ENCODE assay signal across 1 cellular context in genomic region chr5:122846051-122846567, GRCh38.
A peak's percentile ranks its signal among the peaks of the same experiment; 100 is the strongest.
TF ChIP-seq lines count a peak whose summit lies in the region.

No MANE protein-coding gene starts in this region.

TF ChIP-seq in HepG2, 621 proteins besides CTCF, POLR2A, EP300 and RAD21 (continued from another document and continues in another):
- TF ChIP-seq ZHX1 (CRISPR knock-in tag; IDR thresholded peaks at IDR 0.05; ENCODE audit: low read depth) (no peak), MAF1 (CRISPR knock-in tag; IDR thresholded peaks at IDR 0.05; ENCODE audit: borderline replicate concordance) (no peak), ZNF530 (CRISPR knock-in tag; IDR thresholded peaks at IDR 0.05; ENCODE audit: low read depth) (no peak), ZNF652 (CRISPR knock-in tag; IDR thresholded peaks at IDR 0.05; ENCODE audit: borderline replicate concordance, low read depth) (no peak), ZSCAN29 (CRISPR knock-in tag; conservative IDR thresholded peaks at IDR 0.05) (no peak), MYC (CRISPR knock-in tag; IDR thresholded peaks at IDR 0.05; ENCODE audit: borderline replicate concordance) (0 out of 2 replicates have a peak, but pooled peaks have one; percentile 9), MIER3 (CRISPR knock-in tag; IDR thresholded peaks at IDR 0.05; ENCODE audit: borderline replicate concordance) (no peak), DDIT3 (CRISPR knock-in tag; IDR thresholded peaks at IDR 0.05) (no peak), ZNF816 (CRISPR knock-in tag; IDR thresholded peaks at IDR 0.05; ENCODE audit: borderline replicate concordance) (0 out of 2 replicates have a peak, but pooled peaks have one; percentile 59), ZNF335 (CRISPR knock-in tag; IDR thresholded peaks at IDR 0.05) (no peak), ZNF383 (CRISPR knock-in tag; IDR thresholded peaks at IDR 0.05; ENCODE audit: borderline replicate concordance) (no peak), TCF12 (IDR thresholded peaks at IDR 0.05) (no peak), TCF12 (CRISPR knock-in tag; IDR thresholded peaks at IDR 0.05) (no peak), BRD4 (CRISPR knock-in tag; IDR thresholded peaks at IDR 0.05) (no peak), ZNF605 (CRISPR knock-in tag; IDR thresholded peaks at IDR 0.05) (no peak), ZNF501 (CRISPR knock-in tag; IDR thresholded peaks at IDR 0.05) (no peak), TAF1 (CRISPR knock-in tag; IDR thresholded peaks at IDR 0.05) (no peak), NR3C1 (CRISPR knock-in tag; IDR thresholded peaks at IDR 0.05) (no peak), AFF4 (CRISPR knock-in tag; IDR thresholded peaks at IDR 0.05) (no peak), ZNF430 (CRISPR knock-in tag; IDR thresholded peaks at IDR 0.05) (0 out of 2 replicates have a peak, but pooled peaks have one; percentile 37), ZFAT (CRISPR knock-in tag; conservative IDR thresholded peaks at IDR 0.05) (peak; percentile 92), ZNF274 (CRISPR knock-in tag; IDR thresholded peaks at IDR 0.05) (no peak), THAP8 (CRISPR knock-in tag; IDR thresholded peaks at IDR 0.05; ENCODE audit: borderline replicate concordance) (no peak), TBL1XR1 (IDR thresholded peaks at IDR 0.05; ENCODE audit: borderline replicate concordance, low read length, partially characterized antibody) (no peak), CEBPB (IDR thresholded peaks at IDR 0.05; ENCODE audit: borderline replicate concordance, low read depth, low read length) (peak; percentile 72), ZNF136 (CRISPR knock-in tag; IDR thresholded peaks at IDR 0.05; ENCODE audit: low read depth) (no peak), SP140L (CRISPR knock-in tag; IDR thresholded peaks at IDR 0.05; ENCODE audit: borderline replicate concordance) (no peak), ZNF577 (CRISPR knock-in tag; IDR thresholded peaks at IDR 0.05; ENCODE audit: borderline replicate concordance, low read depth) (no peak), ELK4 (CRISPR knock-in tag; IDR thresholded peaks at IDR 0.05; ENCODE audit: borderline replicate concordance) (no peak), ZZZ3 (CRISPR knock-in tag; IDR thresholded peaks at IDR 0.05; ENCODE audit: borderline replicate concordance) (no peak), ZNF138 (CRISPR knock-in tag; IDR thresholded peaks at IDR 0.05; ENCODE audit: low read depth) (no peak), ZNF557 (CRISPR knock-in tag; IDR thresholded peaks at IDR 0.05) (no peak), KLF12 (CRISPR knock-in tag; IDR thresholded peaks at IDR 0.05; ENCODE audit: borderline replicate concordance) (no peak), PHF21A (CRISPR knock-in tag; IDR thresholded peaks at IDR 0.05) (no peak; the same call in 1 of the 2 replicates), ZNF629 (CRISPR knock-in tag; conservative IDR thresholded peaks at IDR 0.05) (no peak), ZFP82 (CRISPR knock-in tag; IDR thresholded peaks at IDR 0.05; ENCODE audit: borderline replicate concordance) (no peak), ZNF646 (CRISPR knock-in tag; IDR thresholded peaks at IDR 0.05) (no peak), SIN3A (IDR thresholded peaks at IDR 0.05; ENCODE audit: borderline replicate concordance, low read depth, low read length) (no peak; the same call in 1 of the 2 replicates), ZNF281 (CRISPR knock-in tag; IDR thresholded peaks at IDR 0.05; ENCODE audit: borderline replicate concordance) (no peak), RFX3 (CRISPR knock-in tag; IDR thresholded peaks at IDR 0.05) (no peak), ZSCAN20 (CRISPR knock-in tag; IDR thresholded peaks at IDR 0.05; ENCODE audit: borderline replicate concordance) (no peak), ZNF709 (CRISPR knock-in tag; IDR thresholded peaks at IDR 0.05) (no peak), ISL2 (CRISPR knock-in tag; IDR thresholded peaks at IDR 0.05) (no peak), RARA (CRISPR knock-in tag; IDR thresholded peaks at IDR 0.05) (peak; percentile 47), ZBTB20 (CRISPR knock-in tag; IDR thresholded peaks at IDR 0.05; ENCODE audit: borderline replicate concordance, low read depth) (no peak), ZNF703 (CRISPR knock-in tag; IDR thresholded peaks at IDR 0.05; ENCODE audit: borderline replicate concordance) (no peak), NCOA2 (CRISPR knock-in tag; IDR thresholded peaks at IDR 0.05) (no peak; the same call in 1 of the 2 replicates), ZNF253 (CRISPR knock-in tag; IDR thresholded peaks at IDR 0.05; ENCODE audit: borderline replicate concordance) (no peak), FOSL2 (CRISPR knock-in tag; IDR thresholded peaks at IDR 0.05) (peak; percentile 84), NAIF1 (CRISPR knock-in tag; IDR thresholded peaks at IDR 0.05; ENCODE audit: borderline replicate concordance) (no peak; the same call in 1 of the 2 replicates), ZNF841 (CRISPR knock-in tag; IDR thresholded peaks at IDR 0.05; ENCODE audit: borderline replicate concordance) (no peak)
